ENCODE assay signal across 24 cellular contexts in genomic region chr11:28466506-28466905, GRCh38.
"Had no signal": no experiment of that assay in that cellular context is flagged by ENCODE, and none has a peak within 500 bp of the region (broad histone marks: within the 10 kb centered on the region; RNA-seq: fewer than 3 reads in every experiment).

No MANE protein-coding gene starts in this region.

- H3K4me3 ChIP-seq: dorsolateral prefrontal cortex, gastroesophageal sphincter, heart left ventricle, hepatocyte, left lung, smooth muscle cell, testis, tibial artery, upper lobe of left lung had no signal

- H3K4me3 Mint-ChIP-seq: endodermal cell; naive thymus-derived CD8-positive, alpha-beta T cell; stimulated activated naive CD8-positive, alpha-beta T cell treated with anti-CD3 and anti-CD28 coated beads, Interleukin-15, amount 100 ng/mL, for 72 hours had no signal

- H2AFZ ChIP-seq: hepatocyte, parathyroid adenoma had no signal

- H3K4me1 ChIP-seq: foreskin keratinocyte, gastroesophageal sphincter, heart left ventricle, left lung, parathyroid adenoma, testis, tibial artery, upper lobe of left lung had no signal

- H3K4me2 ChIP-seq: hepatocyte, smooth muscle cell had no signal

- H3K9me3 Mint-ChIP-seq: endodermal cell; stimulated activated naive CD8-positive, alpha-beta T cell treated with anti-CD3 and anti-CD28 coated beads, Interleukin-15, amount 100 ng/mL, for 72 hours had no signal

- H3K27me3 Mint-ChIP-seq: naive thymus-derived CD8-positive, alpha-beta T cell; progenitor cell of endocrine pancreas; stimulated activated naive CD8-positive, alpha-beta T cell treated with anti-CD3 and anti-CD28 coated beads, Interleukin-15, amount 100 ng/mL, for 72 hours had no signal

- H3K27me3 ChIP-seq: dorsolateral prefrontal cortex, foreskin keratinocyte, gastroesophageal sphincter, heart left ventricle, hepatocyte, left lung, testis, tibial artery, upper lobe of left lung had no signal

- H3K9me3 ChIP-seq: gastroesophageal sphincter, heart left ventricle, left lung, testis, tibial artery, upper lobe of left lung had no signal

- H3K79me2 ChIP-seq: hepatocyte, parathyroid adenoma had no signal

- H3K27ac Mint-ChIP-seq: endodermal cell; naive thymus-derived CD8-positive, alpha-beta T cell; progenitor cell of endocrine pancreas; stimulated activated naive CD8-positive, alpha-beta T cell treated with anti-CD3 and anti-CD28 coated beads, Interleukin-15, amount 100 ng/mL, for 72 hours had no signal

- H3K27ac ChIP-seq: dorsolateral prefrontal cortex, epithelial cell of prostate, foreskin keratinocyte, gastroesophageal sphincter, heart left ventricle, hepatocyte, left lung, parathyroid adenoma, testis, tibial artery, upper lobe of left lung had no signal

- H3K9ac ChIP-seq: parathyroid adenoma had no signal

- DNase-seq: effector CD4-positive, alpha-beta T cell; endodermal cell; foreskin keratinocyte; heart left ventricle; left cardiac atrium; left lung; mesendoderm; naive thymus-derived CD8-positive, alpha-beta T cell; stimulated activated CD4-positive, alpha-beta T cell treated with anti-CD3 and anti-CD28 coated beads, Interleukin-12 subunit alpha, Interleukin-12 subunit beta, amount 100 ng/mL, for 4 hours; stimulated activated CD4-positive, alpha-beta T cell treated with anti-CD3 and anti-CD28 coated beads, Interleukin-1b, Interleukin-23, amount 100 ng/mL, for 48 hours; stimulated activated CD4-positive, alpha-beta T cell treated with anti-CD3 and anti-CD28 coated beads, Interleukin-4, amount 100 ng/mL, for 1 hour; stimulated activated CD8-positive, alpha-beta memory T cell treated with anti-CD3 and anti-CD28 coated beads, Interleukin-4, amount 100 ng/mL, for 48 hours; stimulated activated naive CD4-positive, alpha-beta T cell; stimulated activated naive CD8-positive, alpha-beta T cell treated with anti-CD3 and anti-CD28 coated beads, Interleukin-15, amount 100 ng/mL, for 72 hours; testis; tibial artery; upper lobe of left lung had no signal

- H3K4me1 Mint-ChIP-seq: naive thymus-derived CD8-positive, alpha-beta T cell; stimulated activated naive CD8-positive, alpha-beta T cell treated with anti-CD3 and anti-CD28 coated beads, Interleukin-15, amount 100 ng/mL, for 72 hours had no signal

- H3K36me3 ChIP-seq: gastroesophageal sphincter, heart left ventricle, left lung, tibial artery, upper lobe of left lung had no signal

- H3K36me3 Mint-ChIP-seq: naive thymus-derived CD8-positive, alpha-beta T cell had no signal
